ENCODE assay signal across 12 cellular contexts in the genomic region with DNA sequence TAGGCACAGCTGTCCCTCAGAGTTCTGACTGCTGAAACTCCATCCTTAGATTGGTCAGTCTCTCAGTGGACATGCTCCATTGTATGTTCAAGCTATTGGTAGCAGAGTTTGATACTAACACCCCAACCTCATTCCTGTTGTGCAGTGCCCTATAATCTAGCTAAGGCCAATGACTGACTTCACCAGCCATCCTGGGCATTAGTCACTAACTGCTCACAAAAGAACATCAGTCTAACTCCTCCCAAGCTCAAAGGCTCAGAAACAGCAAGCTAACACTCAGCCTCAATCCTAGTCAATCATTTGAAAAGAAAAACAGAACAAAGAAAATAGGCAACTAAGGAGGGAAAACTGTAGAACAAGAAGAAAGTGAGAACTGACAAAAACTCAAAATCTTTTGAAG.
DNase-seq lines count a peak whose midpoint lies in the region; ATAC-seq lines count a peak whose summit lies in the region.
"Had no signal": no experiment of that assay in that cellular context is flagged by ENCODE, and none has a peak within 500 bp of the region (broad histone marks: within the 10 kb centered on the region; RNA-seq: fewer than 3 reads in every experiment).

No MANE protein-coding gene starts in this region.

- peak overlapping the region; percentile 71 for H3K27ac ChIP-seq in layer of hippocampus (ENCODE audit: low read depth, low read length)

- H3K27me3 Mint-ChIP-seq in effector memory CD8-positive, alpha-beta T cell = no peaks in the 10 kb centered on the region
- H3K27me3 Mint-ChIP-seq: activated naive CD8-positive, alpha-beta T cell treated with anti-CD3 and anti-CD28 coated beads for 36 hours; B cell; stimulated activated naive CD8-positive, alpha-beta T cell treated with anti-CD3 and anti-CD28 coated beads, Interleukin-15, amount 100 ng/mL, for 72 hours had no signal

- H3K36me3 Mint-ChIP-seq in effector memory CD8-positive, alpha-beta T cell (ENCODE audit: insufficient read depth) = peaks cover 15% of the 10 kb centered on the region

- no peaks in the 10 kb centered on the region for H3K27me3 ChIP-seq in layer of hippocampus (ENCODE audit: control insufficient read depth, insufficient read depth, low read length)

- H3K4me3 Mint-ChIP-seq in effector memory CD8-positive, alpha-beta T cell = no peak overlapping the region
- H3K4me3 Mint-ChIP-seq: activated naive CD8-positive, alpha-beta T cell treated with anti-CD3 and anti-CD28 coated beads for 36 hours; B cell; endodermal cell; stimulated activated naive CD8-positive, alpha-beta T cell treated with anti-CD3 and anti-CD28 coated beads, Interleukin-15, amount 100 ng/mL, for 72 hours had no signal

- in situ Hi-C loops in Caki2 (cut with HindIII; ENCODE audit: low pct_unique_long_range_greater_than_20kb, low sequenced_read_pairs) = no loop called here

- no peak overlapping the region for H3K27ac Mint-ChIP-seq in effector memory CD8-positive, alpha-beta T cell
- H3K27ac Mint-ChIP-seq: activated naive CD8-positive, alpha-beta T cell treated with anti-CD3 and anti-CD28 coated beads for 36 hours; B cell; endodermal cell; stimulated activated naive CD8-positive, alpha-beta T cell treated with anti-CD3 and anti-CD28 coated beads, Interleukin-15, amount 100 ng/mL, for 72 hours had no signal

- H3K4me1 Mint-ChIP-seq in effector memory CD8-positive, alpha-beta T cell (ENCODE audit: low read depth in 2 of 2) = no peaks in the 10 kb centered on the region
- H3K4me1 Mint-ChIP-seq: activated naive CD8-positive, alpha-beta T cell treated with anti-CD3 and anti-CD28 coated beads for 36 hours; B cell; stimulated activated naive CD8-positive, alpha-beta T cell treated with anti-CD3 and anti-CD28 coated beads, Interleukin-15, amount 100 ng/mL, for 72 hours had no signal

- DNase-seq in Caki2 (ENCODE audit: low read depth) (peak; percentile 14), NCI-H69 (lab: John Stamatoyannopoulos, UW) (peak; percentile 70), dermis blood vessel endothelial cell (peak; percentile 29), middle frontal gyrus (ENCODE audit: extremely low spot score, low spot score) (no peak), HuH-7 (ENCODE audit: low spot score) (no peak)
- DNase-seq in effector memory CD8-positive, alpha-beta T cell = no peak
- DNase-seq in activated naive CD4-positive, alpha-beta T cell treated with anti-CD3 and anti-CD28 coated beads, Interleukin-2, amount 50 U/mL, for 16 hours = no peak
- DNase-seq: activated naive CD8-positive, alpha-beta T cell treated with anti-CD3 and anti-CD28 coated beads for 36 hours; endodermal cell; stimulated activated naive CD8-positive, alpha-beta T cell treated with anti-CD3 and anti-CD28 coated beads, Interleukin-15, amount 100 ng/mL, for 72 hours had no signal

- ATAC-seq in effector memory CD8-positive, alpha-beta T cell (replicated peaks) = no peak
- ATAC-seq: stimulated activated naive CD8-positive, alpha-beta T cell treated with anti-CD3 and anti-CD28 coated beads, Interleukin-15, amount 100 ng/mL, for 72 hours had no signal

- no peaks in the 10 kb centered on the region for H3K9me3 Mint-ChIP-seq in effector memory CD8-positive, alpha-beta T cell
- H3K9me3 Mint-ChIP-seq: activated naive CD8-positive, alpha-beta T cell treated with anti-CD3 and anti-CD28 coated beads for 36 hours; endodermal cell; stimulated activated naive CD8-positive, alpha-beta T cell treated with anti-CD3 and anti-CD28 coated beads, Interleukin-15, amount 100 ng/mL, for 72 hours had no signal

Comparison
In these comparisons a context has a peak if more than half of its experiments do, and no peak if none do; other contexts are left out.
1. DNase-seq: peak in Caki2 (single experiment), NCI-H69 (single experiment) and dermis blood vessel endothelial cell (single experiment); none in effector memory CD8-positive, alpha-beta T cell (0 of 3), middle frontal gyrus (single experiment), activated naive CD4-positive, alpha-beta T cell treated with anti-CD3 and anti-CD28 coated beads, Interleukin-2, amount 50 U/mL, for 16 hours (single experiment) and HuH-7 (single experiment).